13 cellular contexts compared by ENCODE assay signal in genomic region chr19:3932931-3933810, GRCh38. TPM values are rescaled to one million over a fixed set of nuclear protein-coding genes. Genes with fewer than 3 reads are reported as not detected.
DNase-seq lines count a peak whose midpoint lies in the region; ATAC-seq, FAIRE-seq and TF ChIP-seq lines count a peak whose summit lies in the region.
"Had no signal": no experiment of that assay in that cellular context is flagged by ENCODE, and none has a peak within 500 bp of the region (broad histone marks: within the 10 kb centered on the region; RNA-seq: fewer than 3 reads in every experiment).

TSS of gene NMRK2 (plus strand) at chr19:3933069. CDS start at chr19:3933672, 603 bp downstream.

- H2AK5ac ChIP-seq in IMR-90 (ENCODE audit: low read depth, low read length) = no peak within 1 kb of the TSS

- H3K56ac ChIP-seq in IMR-90 (ENCODE audit: extremely low read depth, insufficient read depth, low read length) = no peak within 1 kb of the TSS

- no peak within 1 kb of the TSS for H3K23ac ChIP-seq in IMR-90 (ENCODE audit: low read depth, low read length)

- in situ Hi-C loops in IMR-90 (cut with MboI; ENCODE audit: low sequenced_read_pairs) = no loop called here

- intact Hi-C loops in IMR-90 (cut with micrococcal nuclease) (no loop called here), PC-3 (cut with micrococcal nuclease) (no loop called here)
- intact Hi-C loops in CD4-positive, alpha-beta memory T cell (cut with micrococcal nuclease) = no loop called here

- H3K27me3 ChIP-seq in IMR-90 (ENCODE audit: control insufficient read depth, insufficient read depth, low read length) = peaks cover 27% of the 10 kb centered on the region
- peaks cover 10% of the 10 kb centered on the region for H3K27me3 ChIP-seq in neural cell (ENCODE audit: insufficient read depth, low read depth, low read length)
- H3K27me3 ChIP-seq in CD4-positive, alpha-beta memory T cell (ENCODE audit: insufficient read depth, low read length) = no peaks in the 10 kb centered on the region
- H3K27me3 ChIP-seq in PC-3 (ENCODE audit: low read length) = no peaks in the 10 kb centered on the region

- no peak within 1 kb of the TSS for H2BK15ac ChIP-seq in IMR-90 (ENCODE audit: low read depth, low read length)

- peak within 1 kb of the TSS; percentile 50 for H2AK9ac ChIP-seq in IMR-90 (replicated peaks; ENCODE audit: low read depth, low read length, poor library complexity)

- H3F3A ChIP-seq in neural cell (ENCODE audit: insufficient read depth, low read length, poor library complexity, severe bottlenecking) (no peaks in the 10 kb centered on the region), PC-3 (ENCODE audit: low read length, unreplicated experiment) (no peaks in the 10 kb centered on the region)

- H3K9me3 ChIP-seq in IMR-90 (ENCODE audit: control insufficient read depth, insufficient read depth, low read length) (no peaks in the 10 kb centered on the region), neural cell (ENCODE audit: low read length) (no peaks in the 10 kb centered on the region), PC-3 (ENCODE audit: low read length) (no peaks in the 10 kb centered on the region)
- H3K9me3 ChIP-seq in CD4-positive, alpha-beta memory T cell (ENCODE audit: control insufficient read depth in 1 of 2, low read length in 2 of 2) = no peaks in the 10 kb centered on the region
- H3K9me3 ChIP-seq: pancreas had no signal

- no peak for TF ChIP-seq CTCF in D721Med (IDR thresholded peaks at IDR 0.05; ENCODE audit: insufficient read depth, missing control alignments)
- no peak for TF ChIP-seq CTCF in IMR-90 (conservative IDR thresholded peaks at IDR 0.05; ENCODE audit: low read depth, low read length)
- TF ChIP-seq CTCF in glutamatergic neuron (IDR thresholded peaks at IDR 0.05; ENCODE audit: partially characterized antibody, unreplicated experiment) = no peak
- no peak for TF ChIP-seq CTCF in neural cell (IDR thresholded peaks at IDR 0.05; ENCODE audit: poor library complexity, severe bottlenecking)
- no peak for TF ChIP-seq CTCF in PC-3 (conservative IDR thresholded peaks at IDR 0.05; ENCODE audit: low read depth, low read length)

- H3K36me3 ChIP-seq in IMR-90 (ENCODE audit: control insufficient read depth, insufficient read depth, low read length) (no peaks in the 10 kb centered on the region), neural cell (ENCODE audit: insufficient read depth, low read length) (no peaks in the 10 kb centered on the region), PC-3 (ENCODE audit: low read depth, low read length) (no peaks in the 10 kb centered on the region)
- no peaks in the 10 kb centered on the region for H3K36me3 ChIP-seq in CD4-positive, alpha-beta memory T cell (ENCODE audit: insufficient read depth, low read length)
- H3K36me3 ChIP-seq: pancreas had no signal

- H3K9ac ChIP-seq in IMR-90 (ENCODE audit: low read depth, low read length) (no peak within 1 kb of the TSS), neural cell (ENCODE audit: low read length) (peak within 1 kb of the TSS; percentile 12), PC-3 (ENCODE audit: low read length) (no peak within 1 kb of the TSS)

- TF ChIP-seq EP300 in neural cell (conservative IDR thresholded peaks at IDR 0.05; ENCODE audit: poor library complexity, severe bottlenecking) = no peak

- H3K4me1 Mint-ChIP-seq in glutamatergic neuron (ENCODE audit: low read depth, unreplicated experiment) = no peaks in the 10 kb centered on the region
- H3K4me1 Mint-ChIP-seq in CD4-positive, alpha-beta memory T cell = no peaks in the 10 kb centered on the region
- H3K4me1 Mint-ChIP-seq: T-cell had no signal

- H2AFZ ChIP-seq in IMR-90 (replicated peaks; ENCODE audit: low read length, poor library complexity) (no peak within 1 kb of the TSS), neural cell (ENCODE audit: low read depth, low read length) (no peak within 1 kb of the TSS), PC-3 (ENCODE audit: low read length) (no peak within 1 kb of the TSS)

- no peak within 1 kb of the TSS for H2BK120ac ChIP-seq in IMR-90 (ENCODE audit: low read depth, low read length)

- dilution Hi-C loops in IMR-90 (cut with HindIII; ENCODE audit: low sequenced_read_pairs, unreplicated experiment) = no loop called here

- TF ChIP-seq POLR2A in IMR-90 (IDR thresholded peaks at IDR 0.05; ENCODE audit: low read depth, low read length) = no peak

- no peak within 1 kb of the TSS for H3K4ac ChIP-seq in IMR-90 (ENCODE audit: low read depth, low read length)

- CTCF ChIA-PET in IMR-90 (lab: Yijun Ruan, JAX) (no interaction called here), PC-3 (lab: Charles Lee) (no interaction called here)
- CTCF ChIA-PET in CD4-positive, alpha-beta memory T cell (lab: Charles Lee; ENCODE audit: partially characterized antibody) = no interaction called here

- ATAC-seq in IMR-90 (ENCODE audit: low read depth) (peak; percentile 27; the same call in 1 of the 2 replicates), HG03139 (IDR thresholded peaks at IDR 0.05; ENCODE audit: unreplicated experiment) (no peak), PC-3 (no peak)
- ATAC-seq: T-cell had no signal

- H3K27ac ChIP-seq in IMR-90 (ENCODE audit: insufficient read depth, low read length) (no peak within 1 kb of the TSS), neural cell (ENCODE audit: low read length) (no peak within 1 kb of the TSS), PC-3 (ENCODE audit: low read length) (no peak within 1 kb of the TSS)
- H3K27ac ChIP-seq in CD4-positive, alpha-beta memory T cell (ENCODE audit: low read depth, low read length) = no peak within 1 kb of the TSS
- H3K27ac ChIP-seq: pancreas had no signal

- peaks cover 5% of the 10 kb centered on the region for H3K27me3 Mint-ChIP-seq in glutamatergic neuron (ENCODE audit: unreplicated experiment)
- peaks cover 6 to 7% of the 10 kb centered on the region in 2 donors for H3K27me3 Mint-ChIP-seq in CD4-positive, alpha-beta memory T cell

- no peak for FAIRE-seq in D721Med (lab: Jason Lieb, UNC)
- FAIRE-seq: pancreas had no signal

- H4K8ac ChIP-seq in IMR-90 (ENCODE audit: low read depth in 2 of 2, low read length in 2 of 2) = no peak within 1 kb of the TSS

- BruUV-seq in IMR-90 (replicated peaks; lab: Mats Ljungman, UMichigan) (no TSS peak), PC-3 (replicated peaks; lab: Mats Ljungman, UMichigan) (no TSS peak)

- peak within 1 kb of the TSS; percentile 42 for H3K4me3 Mint-ChIP-seq in glutamatergic neuron (ENCODE audit: unreplicated experiment)
- no peak within 1 kb of the TSS for H3K4me3 Mint-ChIP-seq in CD4-positive, alpha-beta memory T cell
- H3K4me3 Mint-ChIP-seq: CD4-positive, alpha-beta T cell; T-cell had no signal

- 1% methylated on average over 28 of the region's 51 CpGs; no CpG with 5 or more reads in 1 of the 2 experiments for WGBS in IMR-90 (ENCODE audit: extremely low coverage in 2 of 2, insufficient read length in 1 of 2), 2 experiments

- H3K36me3 Mint-ChIP-seq in glutamatergic neuron (ENCODE audit: unreplicated experiment) = no peaks in the 10 kb centered on the region
- H3K36me3 Mint-ChIP-seq in CD4-positive, alpha-beta memory T cell = no peaks in the 10 kb centered on the region
- H3K36me3 Mint-ChIP-seq: T-cell had no signal

- TF ChIP-seq RAD21 in IMR-90 (IDR thresholded peaks at IDR 0.05; ENCODE audit: low read length) (no peak), neural cell (conservative IDR thresholded peaks at IDR 0.05) (no peak)

- H3K14ac ChIP-seq in IMR-90 (replicated peaks; ENCODE audit: low read depth, low read length) = no peak within 1 kb of the TSS

- H3K9me1 ChIP-seq in IMR-90 (ENCODE audit: insufficient read depth, low read length) = no peaks in the 10 kb centered on the region

- H3K79me1 ChIP-seq in IMR-90 (ENCODE audit: low read depth in 1 of 2, low read length in 2 of 2) = no peaks in the 10 kb centered on the region

- no peaks in the 10 kb centered on the region for H4K20me1 ChIP-seq in IMR-90 (ENCODE audit: insufficient read depth, low read length)
- no peaks in the 10 kb centered on the region for H4K20me1 ChIP-seq in neural cell (ENCODE audit: insufficient read depth)
- H4K20me1 ChIP-seq in PC-3 (ENCODE audit: low read length) = no peaks in the 10 kb centered on the region

- no peaks in the 10 kb centered on the region for H3K79me2 ChIP-seq in neural cell (replicated peaks; ENCODE audit: insufficient read depth, low read length)
- H3K79me2 ChIP-seq in PC-3 (ENCODE audit: low read length) = no peaks in the 10 kb centered on the region

- H3K4me2 ChIP-seq in IMR-90 (ENCODE audit: low read depth, low read length) = no peak within 1 kb of the TSS
- H3K4me2 ChIP-seq in neural cell (ENCODE audit: low read length) = no peak within 1 kb of the TSS
- H3K4me2 ChIP-seq in PC-3 (ENCODE audit: low read length) = no peak within 1 kb of the TSS

- H3K18ac ChIP-seq in IMR-90 (ENCODE audit: low read depth, low read length) = no peak within 1 kb of the TSS

- H3K27ac Mint-ChIP-seq in glutamatergic neuron (ENCODE audit: unreplicated experiment) = peak within 1 kb of the TSS; percentile 17
- no peak within 1 kb of the TSS for H3K27ac Mint-ChIP-seq in CD4-positive, alpha-beta memory T cell
- H3K27ac Mint-ChIP-seq: CD4-positive, alpha-beta T cell; T-cell had no signal

- H3K4me1 ChIP-seq in IMR-90 (ENCODE audit: control insufficient read depth, insufficient read depth, low read length) (no peaks in the 10 kb centered on the region), PC-3 (ENCODE audit: insufficient read depth, low read length) (no peaks in the 10 kb centered on the region)
- no peaks in the 10 kb centered on the region for H3K4me1 ChIP-seq in CD4-positive, alpha-beta memory T cell (ENCODE audit: insufficient read depth, low read length)

- H3K4me3 ChIP-seq in IMR-90 (ENCODE audit: insufficient read depth, low read depth, low read length) (no peak within 1 kb of the TSS), neural cell (ENCODE audit: low read length) (peak within 1 kb of the TSS; percentile 34), PC-3 (ENCODE audit: low read length) (no peak within 1 kb of the TSS)
- no peak within 1 kb of the TSS for H3K4me3 ChIP-seq in CD4-positive, alpha-beta memory T cell (ENCODE audit: low read length in 2 of 2)
- H3K4me3 ChIP-seq: pancreas had no signal

- no peak within 1 kb of the TSS for H2BK20ac ChIP-seq in IMR-90 (ENCODE audit: low read depth, low read length)

- no peak within 1 kb of the TSS for H4K91ac ChIP-seq in IMR-90 (ENCODE audit: insufficient read depth, low read depth, low read length)

- POLR2A ChIA-PET in IMR-90 (lab: Charles Lee; ENCODE audit: unreplicated experiment) = interaction anchor here (0.5 kb wide), 1 partner anchor 20 kb away, joined by 4 read pairs; no protein-coding TSS in a partner anchor
- POLR2A ChIA-PET in CD4-positive, alpha-beta memory T cell (lab: Charles Lee; ENCODE audit: partially characterized antibody) = no interaction called here
- POLR2A ChIA-PET in PC-3 (lab: Charles Lee; ENCODE audit: unreplicated experiment) = no interaction called here

- H4K5ac ChIP-seq in IMR-90 (ENCODE audit: low read depth, low read length) = no peak within 1 kb of the TSS

- peak; percentile 68 for DNase-seq in D721Med (ENCODE audit: insufficient read length, low spot score)
- DNase-seq in IMR-90 = no peak
- DNase-seq in glutamatergic neuron = peak; percentile 51
- DNase-seq in activated CD8-positive, alpha-beta memory T cell treated with anti-CD3 and anti-CD28 coated beads for 24 hours = no peak
- DNase-seq in CD4-positive, alpha-beta memory T cell = no peak
- DNase-seq in PC-3 = no peak
- DNase-seq: CD4-positive, alpha-beta T cell; NCI-H774; pancreas; T-cell had no signal

- H3K9me2 ChIP-seq in neural cell (ENCODE audit: insufficient read depth, low read length) (no peaks in the 10 kb centered on the region), PC-3 (replicated peaks; ENCODE audit: low read length) (no peaks in the 10 kb centered on the region)

- peaks cover 11% of the 10 kb centered on the region for H3K9me3 Mint-ChIP-seq in glutamatergic neuron (ENCODE audit: unreplicated experiment)
- H3K9me3 Mint-ChIP-seq in CD4-positive, alpha-beta memory T cell = no peaks in the 10 kb centered on the region
- H3K9me3 Mint-ChIP-seq: CD4-positive, alpha-beta T cell; T-cell had no signal

- no peak within 1 kb of the TSS for H2BK5ac ChIP-seq in IMR-90 (ENCODE audit: low read depth, low read length, poor library complexity, severe bottlenecking)

RNA-seq across cellular contexts. Expression of gene NMRK2, which starts in this region (rescaled TPM):
- total RNA-seq in IMR-90 (2012; rRNA removed) (not detected in 2 replicates), glutamatergic neuron (ENCODE audit: unreplicated experiment) (4.0 TPM), PC-3 (2014; rRNA removed) (not detected in 2 replicates)
- polyA plus RNA-seq in IMR-90 (2012; rRNA removed) (not detected in 2 replicates), neural cell (not detected in 2 replicates)
- not detected in 2 replicates for polyA plus RNA-seq in IMR-90 (2012; cell fraction: cytosol; rRNA removed)
- polyA plus RNA-seq in IMR-90 (2012; cell fraction: nucleus; rRNA removed; ENCODE audit: low replicate concordance) = not detected in 2 replicates
- not detected in 2 replicates for polyA minus RNA-seq in neural cell
- total RNA-seq in CD4-positive, alpha-beta memory T cell = not detected
- not detected for polyA plus RNA-seq in CD4-positive, alpha-beta memory T cell
- total RNA-seq: CD4-positive, alpha-beta T cell; HT1080; T-cell had no signal

Comparison
In these comparisons a context has a peak if more than half of its experiments do, and no peak if none do; other contexts are left out.
1. Peak in ATAC-seq in IMR-90; RNA of the gene not detected or under 1 TPM.
2. DNase-seq: peak in D721Med (single experiment) and glutamatergic neuron (single experiment); none in IMR-90 (single experiment), activated CD8-positive, alpha-beta memory T cell treated with anti-CD3 and anti-CD28 coated beads for 24 hours (single experiment), CD4-positive, alpha-beta memory T cell (0 of 5) and PC-3 (single experiment).